ENCODE assay signal across 2 cellular contexts in the genomic region with DNA sequence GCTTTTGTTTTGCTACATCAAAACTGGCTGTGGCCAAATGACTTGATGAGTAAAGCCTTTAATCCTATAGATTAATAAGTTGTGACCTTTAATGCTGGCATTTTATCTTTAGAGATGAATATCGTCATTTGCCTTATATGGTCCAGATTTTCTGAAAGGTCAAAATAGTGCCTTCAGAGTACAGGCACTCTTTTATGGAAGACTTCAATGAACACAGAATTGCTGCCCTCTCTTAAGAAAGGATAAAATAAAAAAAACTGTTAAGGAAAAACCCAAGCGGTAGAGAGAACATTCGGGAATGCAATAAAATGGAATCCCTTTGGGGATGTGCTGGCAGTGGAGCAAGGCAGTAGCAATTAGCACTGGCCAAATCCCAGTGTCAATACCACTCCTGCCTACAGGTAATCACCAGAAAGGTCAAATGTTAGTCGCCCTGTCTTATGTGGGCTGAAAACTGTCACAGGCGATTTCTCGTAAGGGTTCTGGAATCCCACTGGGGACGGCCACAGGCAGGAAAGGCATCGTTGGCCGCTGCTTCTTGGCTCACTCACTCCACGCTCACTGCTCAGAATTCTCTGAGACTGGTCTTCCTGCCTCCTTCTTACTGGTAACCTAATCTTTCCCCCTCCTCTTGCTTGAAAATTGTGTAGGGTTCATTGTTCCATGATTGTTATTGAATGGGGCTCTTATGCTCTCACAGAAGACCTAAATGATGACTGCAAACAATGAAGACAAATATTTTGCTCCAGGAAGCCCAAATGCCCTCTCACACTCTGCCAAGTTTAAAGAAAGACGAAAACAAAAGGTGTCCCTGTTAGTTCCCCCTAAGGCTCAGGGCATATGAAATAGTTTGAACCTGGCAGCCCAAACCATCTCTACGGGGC.
TF ChIP-seq lines count a peak whose summit lies in the region.

No MANE protein-coding gene starts in this region.

TF ChIP-seq in IMR-90, 13 proteins besides CTCF, POLR2A, EP300 and RAD21:
- TF ChIP-seq MAFK (IDR thresholded peaks at IDR 0.05; ENCODE audit: low read depth, low read length) (no peak), CEBPB (IDR thresholded peaks at IDR 0.05; ENCODE audit: low read depth, low read length) (no peak), FOS (IDR thresholded peaks at IDR 0.05; ENCODE audit: low read depth, low read length) (no peak)

TF ChIP-seq in K562, 482 proteins besides CTCF, POLR2A, EP300 and RAD21:
- TF ChIP-seq FOXA1 (IDR thresholded peaks at IDR 0.05; ENCODE audit: borderline replicate concordance): no peak
